Comparison of ENCODE assay signal across 22 cellular contexts in the genomic region with DNA sequence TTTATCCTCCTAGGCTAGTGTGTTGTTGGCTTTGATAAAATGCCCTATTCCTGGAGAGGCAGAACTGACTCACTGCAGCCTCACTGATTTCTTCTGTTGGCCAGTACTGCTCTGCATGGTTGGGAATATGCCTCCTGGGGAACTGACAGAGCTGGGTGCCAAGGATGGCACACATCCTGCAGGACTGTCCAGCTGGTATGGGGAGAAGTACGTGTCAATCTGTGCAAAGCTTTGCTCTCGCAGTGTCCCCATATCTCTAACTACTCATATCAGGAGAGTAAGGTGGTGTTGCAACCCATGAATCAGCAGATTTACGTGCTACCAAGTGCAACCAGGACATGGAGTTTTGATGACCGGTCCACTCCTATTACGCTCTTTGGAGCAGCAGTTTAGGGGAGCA.
A peak's percentile ranks its signal among the peaks of the same experiment; 100 is the strongest.
DNase-seq lines count a peak whose midpoint lies in the region; ATAC-seq, FAIRE-seq and TF ChIP-seq lines count a peak whose summit lies in the region.
"Had no signal": no experiment of that assay in that cellular context is flagged by ENCODE, and none has a peak within 500 bp of the region (broad histone marks: within the 10 kb centered on the region; RNA-seq: fewer than 3 reads in every experiment).

No MANE protein-coding gene starts in this region.

- peaks cover 4% of the 10 kb centered on the region; the same call in 1 of the 3 replicates for H3K4me1 ChIP-seq in A549
- H3K4me1 ChIP-seq in Karpas-422 (ENCODE audit: low read length): no peaks in the 10 kb centered on the region
- no peaks in the 10 kb centered on the region for H3K4me1 ChIP-seq in effector memory CD4-positive, alpha-beta T cell (ENCODE audit: control insufficient read depth, insufficient read depth, low read length, poor library complexity, severe bottlenecking)

- H3K9ac ChIP-seq in Karpas-422 (ENCODE audit: low read length): no peak overlapping the region

- H3K4me3 ChIP-seq in A549 (no peak overlapping the region), Karpas-422 (ENCODE audit: low read length) (no peak overlapping the region), bronchial epithelial cell (ENCODE audit: low read depth, low read length) (no peak overlapping the region)
- H3K4me3 ChIP-seq in effector memory CD4-positive, alpha-beta T cell (ENCODE audit: insufficient read depth, low read depth, low read length, poor library complexity, severe bottlenecking): no peak overlapping the region
- H3K4me3 ChIP-seq: psoas muscle, SJSA1 had no signal

- no peaks in the 10 kb centered on the region for H3K9me2 ChIP-seq in Karpas-422 (replicated peaks; ENCODE audit: insufficient read depth, low read length)

- peak in 1 of 2 experiments; percentile 20 for DNase-seq in A549 (ENCODE audit: low read depth in 1 of 2, low spot score in 1 of 2)
- peak; percentile 30 for DNase-seq in Karpas-422
- peak; percentile 71 for DNase-seq in bronchial epithelial cell (ENCODE audit: low read depth)
- peak; percentile 66 for DNase-seq in kidney tubule cell (ENCODE audit: low spot score)
- DNase-seq in DMS53 treated with DMSO at 0.1 percent for 48 hours (lab: John Stamatoyannopoulos, UW; ENCODE audit: unreplicated experiment): no peak
- DNase-seq in inferior parietal cortex (ENCODE audit: extremely low spot score): no peak
- no peak for DNase-seq in effector memory CD4-positive, alpha-beta T cell
- DNase-seq: activated CD8-positive, alpha-beta memory T cell treated with anti-CD3 and anti-CD28 coated beads, Interleukin-2, amount 10 ng/mL, durations not matched to agents 7 days and 5 days; activated gamma-delta T cell; amygdala; glutamatergic neuron; NCI-H1048; NCI-H2081 treated with DMSO at 0.1 percent for 48 hours; NCI-H524; nephron progenitor cell; psoas muscle; stimulated activated CD4-positive, alpha-beta T cell treated with anti-CD3 and anti-CD28 coated beads, Interleukin-15, amount 100 ng/mL, for 24 hours; T-helper 9 cell had no signal

- H3K27me3 ChIP-seq in Karpas-422 (ENCODE audit: low read length) (no peaks in the 10 kb centered on the region), bronchial epithelial cell (ENCODE audit: control insufficient read depth, insufficient read depth, low read length) (no peaks in the 10 kb centered on the region)
- H3K27me3 ChIP-seq in effector memory CD4-positive, alpha-beta T cell (replicated peaks; ENCODE audit: control insufficient read depth, insufficient read depth, low read length, poor library complexity, severe bottlenecking): no peaks in the 10 kb centered on the region
- H3K27me3 ChIP-seq: SJSA1 had no signal

- 60% methylated on average over 5 of the region's 5 CpGs for WGBS in A549 (ENCODE audit: missing lambda C conversion rate)

- FAIRE-seq in A549 (lab: Jason Lieb, UNC): no peak
- no peak for FAIRE-seq in bronchial epithelial cell (lab: Jason Lieb, UNC)
- FAIRE-seq: endometrium, islet of Langerhans had no signal

- no peaks in the 10 kb centered on the region for H3K79me2 ChIP-seq in Karpas-422 (ENCODE audit: low read length)

- H3K4me2 ChIP-seq in A549 (0 out of 3 replicates have a peak overlapping the region, but pooled peaks have one; percentile 16), Karpas-422 (ENCODE audit: low read depth, low read length, poor library complexity, severe bottlenecking) (no peak overlapping the region)

- H3K36me3 ChIP-seq in Karpas-422 (ENCODE audit: insufficient read depth, low read length) (no peaks in the 10 kb centered on the region), bronchial epithelial cell (ENCODE audit: control insufficient read depth, insufficient read depth, low read length) (no peaks in the 10 kb centered on the region)
- no peaks in the 10 kb centered on the region for H3K36me3 ChIP-seq in effector memory CD4-positive, alpha-beta T cell (ENCODE audit: control insufficient read depth, insufficient read depth, low read length)
- H3K36me3 ChIP-seq: SJSA1 had no signal

- TF ChIP-seq EP300 in A549 (IDR thresholded peaks at IDR 0.05): no peak

- ATAC-seq in A549 (peak; percentile 38 to 62; a peak in 4 of 6 replicates), GM21526 (IDR thresholded peaks at IDR 0.05; ENCODE audit: low FRiP score, unreplicated experiment) (no peak)
- ATAC-seq: activated CD8-positive, alpha-beta memory T cell treated with anti-CD3 and anti-CD28 coated beads, Interleukin-2, amount 10 ng/mL, durations not matched to agents 7 days and 5 days had no signal

- POLR2A ChIA-PET in A549 (lab: Yijun Ruan, JAX): no interaction called here

- TF ChIP-seq CTCF in A549 (IDR thresholded peaks at IDR 0.05) (no peak), bronchial epithelial cell (IDR thresholded peaks at IDR 0.05; ENCODE audit: insufficient read depth, low read length, severe bottlenecking) (no peak)

- no peak for TF ChIP-seq RAD21 in A549 (conservative IDR thresholded peaks at IDR 0.05 in 1 of 2, IDR thresholded peaks at IDR 0.05 in 1 of 2)

- H4K20me1 ChIP-seq in Karpas-422 (ENCODE audit: insufficient read depth, low read depth, low read length): no peaks in the 10 kb centered on the region

- H3K27ac ChIP-seq in A549: 0 out of 6 replicates have a peak overlapping the region, but pooled peaks of 1 of the 2 experiments have one; percentile 17
- no peak overlapping the region for H3K27ac ChIP-seq in Karpas-422 (ENCODE audit: low read length)
- H3K27ac ChIP-seq in effector memory CD4-positive, alpha-beta T cell (ENCODE audit: insufficient read depth, low read length, poor library complexity, severe bottlenecking): no peak overlapping the region
- H3K27ac ChIP-seq: psoas muscle had no signal

- TF ChIP-seq POLR2A in A549 (IDR thresholded peaks at IDR 0.05; ENCODE audit: low read length): no peak

- H3K9me3 ChIP-seq in A549: peaks cover under 1% of the 10 kb centered on the region; the same call in 1 of the 3 replicates
- H3K9me3 ChIP-seq in Karpas-422 (ENCODE audit: low read length): no peaks in the 10 kb centered on the region
- H3K9me3 ChIP-seq in effector memory CD4-positive, alpha-beta T cell (ENCODE audit: control insufficient read depth, low read length): no peaks in the 10 kb centered on the region
- H3K9me3 ChIP-seq: psoas muscle, SJSA1 had no signal

- no peak overlapping the region for H2AFZ ChIP-seq in Karpas-422 (ENCODE audit: low read length)

- CTCF ChIA-PET in A549 (lab: Yijun Ruan, JAX): interaction anchor here (2.3 kb wide), 1 partner anchor 14 kb away, joined by 5 read pairs; no protein-coding TSS in a partner anchor

TF ChIP-seq in A549, 52 proteins besides CTCF, POLR2A, EP300 and RAD21:
- TF ChIP-seq GATA3 (IDR thresholded peaks at IDR 0.05; ENCODE audit: borderline replicate concordance) (no peak), ZNF302 (CRISPR knock-in tag; IDR thresholded peaks at IDR 0.05) (no peak), CEBPB (IDR thresholded peaks at IDR 0.05) (0 out of 4 replicates have a peak, but pooled peaks of 1 of the 2 experiments have one; percentile 4), MAFK (IDR thresholded peaks at IDR 0.05; ENCODE audit: partially characterized antibody) (peak; percentile 71)
TF ChIP-seq in A549: peak in this region for 2.

Comparison
In these comparisons a context has a peak if more than half of its experiments do, and no peak if none do; other contexts are left out.
1. DNase-seq: peak in Karpas-422 (single experiment), bronchial epithelial cell (single experiment) and kidney tubule cell (single experiment); none in DMS53 treated with DMSO at 0.1 percent for 48 hours (single experiment), inferior parietal cortex (single experiment) and effector memory CD4-positive, alpha-beta T cell (0 of 3).